Comparison of ENCODE assay signal across 24 cellular contexts in the genomic region with DNA sequence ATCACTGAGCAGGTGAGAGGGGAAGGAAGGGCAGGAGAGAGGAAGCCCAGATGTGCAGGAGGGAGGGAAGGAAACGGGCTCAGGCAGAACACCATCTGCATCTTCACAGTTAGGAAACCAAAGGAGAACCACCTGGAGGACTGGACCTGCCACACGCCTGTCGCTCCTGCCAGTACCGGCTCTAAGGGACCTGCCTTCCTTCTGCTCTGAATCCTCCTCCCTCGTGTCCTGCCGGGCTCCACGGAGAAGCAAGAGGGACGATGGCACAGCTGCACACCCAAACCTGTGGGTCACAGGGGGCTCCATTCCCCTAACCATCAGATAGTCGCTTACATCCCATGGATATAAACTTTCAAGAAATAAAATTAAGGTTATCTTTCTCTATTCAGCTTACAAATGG. TPM values are rescaled to one million over a fixed set of nuclear protein-coding genes. Genes with fewer than 3 reads are reported as not detected.
DNase-seq lines count a peak whose midpoint lies in the region; ATAC-seq, FAIRE-seq and TF ChIP-seq lines count a peak whose summit lies in the region.
"Had no signal": no experiment of that assay in that cellular context is flagged by ENCODE, and none has a peak within 500 bp of the region (broad histone marks: within the 10 kb centered on the region; RNA-seq: fewer than 3 reads in every experiment).

No MANE protein-coding gene starts in this region.

- no peak for ATAC-seq in GM19455 (IDR thresholded peaks at IDR 0.05; ENCODE audit: unreplicated experiment)
- ATAC-seq: GM23338 had no signal

- H3K9me3 ChIP-seq in Peyer's patch = no peaks in the 10 kb centered on the region
- no peaks in the 10 kb centered on the region for H3K9me3 ChIP-seq in kidney (ENCODE audit: control insufficient read depth in 1 of 2, low read length in 2 of 2)
- no peaks in the 10 kb centered on the region for H3K9me3 ChIP-seq in testis
- H3K9me3 ChIP-seq: BE2C, MG63 had no signal

- FAIRE-seq in kidney (lab: Jason Lieb, UNC) = no peak
- FAIRE-seq: GM18507 had no signal

- H3K27me3 ChIP-seq in Peyer's patch (no peaks in the 10 kb centered on the region), testis (no peaks in the 10 kb centered on the region)
- H3K27me3 ChIP-seq: BE2C, MG63 had no signal

- 92 to 96% methylated on average over 9 of the region's 9 CpGs for WGBS in testis, 2 donors

- no peaks in the 10 kb centered on the region for H3K4me1 ChIP-seq in Peyer's patch
- H3K4me1 ChIP-seq in kidney (ENCODE audit: control insufficient read depth in 1 of 2, insufficient read depth in 1 of 2, low read depth in 1 of 2, low read length in 2 of 2) = no peaks in the 10 kb centered on the region
- peaks cover 55% of the 10 kb centered on the region for H3K4me1 ChIP-seq in testis

- H3K36me3 ChIP-seq in Peyer's patch (no peaks in the 10 kb centered on the region), kidney (ENCODE audit: control insufficient read depth in 1 of 2, insufficient read depth in 2 of 2, low read length in 2 of 2) (no peaks in the 10 kb centered on the region), testis (ENCODE audit: low read depth, missing control alignments) (no peaks in the 10 kb centered on the region)
- H3K36me3 ChIP-seq: BE2C, MG63 had no signal

- no peak overlapping the region for H3K4me3 ChIP-seq in Peyer's patch
- H3K4me3 ChIP-seq in kidney (ENCODE audit: low read length in 2 of 2) = no peak overlapping the region
- H3K4me3 ChIP-seq in testis = no peak overlapping the region
- H3K4me3 ChIP-seq: GM23338, MG63 had no signal

- no peak overlapping the region for H3K9ac ChIP-seq in kidney (ENCODE audit: low read length in 2 of 2)

- no peak for TF ChIP-seq POLR2A in Peyer's patch (IDR thresholded peaks at IDR 0.05)
- TF ChIP-seq POLR2A in testis (IDR thresholded peaks at IDR 0.05) = no peak

- H3K27ac ChIP-seq in Peyer's patch (no peak overlapping the region), kidney (ENCODE audit: low read depth in 2 of 2, low read length in 2 of 2) (no peak overlapping the region), testis (no peak overlapping the region)
- H3K27ac ChIP-seq: 22Rv1, RWPE1 had no signal

- TF ChIP-seq CTCF in Peyer's patch (IDR thresholded peaks at IDR 0.05) (no peak), kidney (IDR thresholded peaks at IDR 0.05; ENCODE audit: borderline replicate concordance, extremely low read depth, insufficient read depth) (no peak), testis (IDR thresholded peaks at IDR 0.05) (no peak)

- DNase-seq in activated CD4-positive, CD25-positive, alpha-beta regulatory T cell treated with anti-CD3 and anti-CD28 coated beads, Interleukin-2, amount 50 U/mL, for 72 hours = peak; percentile 15
- no peak for DNase-seq in activated CD4-positive, CD25-positive, alpha-beta regulatory T cell (lab: John Stamatoyannopoulos, UW)
- peak in 2 of 3 donors; percentile 18 to 44 for DNase-seq in Peyer's patch
- peak; percentile 49 for DNase-seq in kidney
- DNase-seq in testis = peak; percentile 9
- no peak for DNase-seq in activated gamma-delta T cell treated with Interleukin-2 at 50 U/mL for 16 hours
- DNase-seq: BE2C; CD8-positive, alpha-beta memory T cell; DMS153; DND-41; HCEC 1CT; KBM-7; MG63; NCI-H1105 treated with DMSO at 0.1 percent for 48 hours; NCI-H146; NCI-H2029; NCI-H2227 treated with DMSO at 0.1 percent for 48 hours; NCI-H526 treated with DMSO at 0.1 percent for 48 hours; SHP77 had no signal

- intact Hi-C loops in kidney (cut with DNase I) (no loop called here), testis (cut with DNase I; ENCODE audit: low total_unique reads) (no loop called here)

RNA-seq across cellular contexts. Expression of gene TOR1AIP2, which starts 56.1 kb away (rescaled TPM):
- total RNA-seq in Peyer's patch = 100 to 1,000 TPM in 3 of 4 donors, 10 to 100 TPM in 1; 45.4 to 314 (median 218) TPM
- total RNA-seq in kidney = 80.5 TPM
- 13.1 TPM for polyA plus RNA-seq in kidney (ENCODE audit: insufficient read depth, low read depth, low replicate concordance)
- total RNA-seq in testis = 10 to 100 TPM; 71.5 to 90.4 TPM
- polyA plus RNA-seq in testis (ENCODE audit: insufficient read depth, low read depth, low replicate concordance) = 25.9 TPM

Comparison
In these comparisons a context has a peak if more than half of its experiments do, and no peak if none do; other contexts are left out.
1. DNase-seq: peak in activated CD4-positive, CD25-positive, alpha-beta regulatory T cell treated with anti-CD3 and anti-CD28 coated beads, Interleukin-2, amount 50 U/mL, for 72 hours (single experiment), Peyer's patch (2 of 3), kidney (single experiment) and testis (single experiment); none in activated CD4-positive, CD25-positive, alpha-beta regulatory T cell (0 of 4) and activated gamma-delta T cell treated with Interleukin-2 at 50 U/mL for 16 hours (single experiment).